In the genomic region with DNA sequence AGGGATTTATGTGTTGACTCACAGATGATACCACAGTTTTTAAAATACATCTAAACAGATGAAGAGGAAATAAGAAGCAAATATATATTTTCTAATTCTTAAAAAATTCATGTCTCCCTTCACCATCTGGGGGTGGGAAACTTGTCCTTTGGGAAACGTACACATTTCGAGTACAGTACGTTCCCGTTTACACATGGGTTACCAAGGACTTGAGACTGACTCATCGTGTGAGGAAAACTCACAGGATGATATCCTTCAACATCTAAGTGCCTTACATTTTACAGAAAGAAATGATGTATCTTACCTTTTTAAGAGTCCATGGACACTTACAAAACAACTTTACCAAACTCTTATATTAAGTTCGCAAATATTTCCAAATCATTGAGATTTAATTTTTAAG, we compare ENCODE assay signal across 15 cellular contexts.
"Had no signal": no experiment of that assay in that cellular context is flagged by ENCODE, and none has a peak within 500 bp of the region (broad histone marks: within the 10 kb centered on the region; RNA-seq: fewer than 3 reads in every experiment).

No MANE protein-coding gene starts in this region.

- H3K9me3 ChIP-seq: gastrocnemius medialis, heart right ventricle, upper lobe of right lung had no signal

- H3K4me3 ChIP-seq: coronary artery, gastrocnemius medialis, heart right ventricle, upper lobe of right lung had no signal

- H3K4me1 ChIP-seq: gastrocnemius medialis, heart right ventricle, upper lobe of right lung had no signal

- ATAC-seq: activated CD8-positive, alpha-beta memory T cell treated with anti-CD3 and anti-CD28 coated beads, Interleukin-2, amount 10 ng/mL, durations not matched to agents 7 days and 5 days; activated naive CD4-positive, alpha-beta T cell treated with anti-CD3 and anti-CD28 coated beads, Interleukin-2, amount 50 U/mL, for 72 hours; gastrocnemius medialis; upper lobe of right lung had no signal

- H3K27me3 ChIP-seq: gastrocnemius medialis, upper lobe of right lung had no signal

- H3K27ac ChIP-seq: coronary artery, gastrocnemius medialis, heart right ventricle, upper lobe of right lung had no signal

- DNase-seq: activated CD4-positive, alpha-beta T cell treated with anti-CD3 and anti-CD28 coated beads for 1 hour; activated CD4-positive, alpha-beta T cell treated with anti-CD3 and anti-CD28 coated beads, Interleukin-2, amount 50 U/mL, for 48 hours; activated CD8-positive, alpha-beta memory T cell treated with anti-CD3 and anti-CD28 coated beads, Interleukin-2, amount 10 ng/mL, durations not matched to agents 7 days and 5 days; activated effector memory CD4-positive, alpha-beta T cell treated with Interleukin-2 at 50 U/mL for 16 hours; activated T-cell treated with anti-CD3 and anti-CD28 coated beads, Interleukin-2, amount 50 U/mL, for 24 hours; anterior cingulate cortex; effector CD4-positive, alpha-beta T cell; gastrocnemius medialis; heart right ventricle; midbrain; naive B cell; SIG-M5; upper lobe of right lung had no signal
